In the genomic region with DNA sequence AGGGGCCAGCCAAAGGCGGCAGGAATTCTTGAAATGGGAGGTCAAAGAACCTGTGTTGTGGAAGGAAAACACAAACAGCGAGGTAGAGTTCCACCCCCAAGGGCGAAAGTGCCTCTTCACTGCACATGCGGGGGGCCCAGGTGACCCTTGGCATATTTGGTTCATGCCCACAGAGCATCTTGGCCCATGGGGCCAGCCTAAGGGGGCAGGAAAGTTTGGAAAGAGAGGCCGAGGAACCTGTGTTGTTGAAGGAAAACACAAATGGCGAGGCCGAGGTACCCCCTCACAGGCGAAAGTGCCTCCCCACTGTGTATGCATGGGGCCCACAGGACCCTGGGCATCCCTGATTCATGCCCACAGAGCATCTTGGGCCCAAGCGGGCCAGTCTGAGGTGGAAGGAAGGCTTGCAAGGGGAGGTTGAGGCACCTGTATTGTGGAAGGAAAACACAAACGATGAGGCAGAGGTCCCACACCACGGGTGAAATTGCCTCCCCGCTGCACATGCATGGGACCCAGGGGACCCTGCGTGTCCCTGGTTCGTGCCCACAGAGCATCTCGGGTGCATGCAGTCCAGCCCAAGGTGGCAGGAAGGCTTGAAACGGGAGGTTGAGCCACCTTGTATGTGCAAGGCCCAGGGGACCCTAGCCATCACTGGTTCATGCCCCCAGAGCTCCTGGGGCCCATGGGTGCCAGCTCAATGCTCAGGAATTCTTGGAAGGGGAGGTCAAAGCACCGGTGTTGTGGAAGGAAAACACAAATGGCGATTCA, we compare ENCODE assay signal across 12 cellular contexts.
DNase-seq lines count a peak whose midpoint lies in the region.
"Had no signal": no experiment of that assay in that cellular context is flagged by ENCODE, and none has a peak within 500 bp of the region (broad histone marks: within the 10 kb centered on the region; RNA-seq: fewer than 3 reads in every experiment).

No MANE protein-coding gene starts in this region.

- peaks cover 14 to 82% (median 71%) of the 10 kb centered on the region in 5 donors for H3K9me3 ChIP-seq in subcutaneous abdominal adipose tissue (ENCODE audit: control insufficient read depth in 5 of 5, low read length in 5 of 5)

- no peaks in the 10 kb centered on the region for H3K27me3 ChIP-seq in subcutaneous abdominal adipose tissue (ENCODE audit: control insufficient read depth in 5 of 5, insufficient read depth in 4 of 5, low read length in 5 of 5)

- H3K9me3 Mint-ChIP-seq in activated CD4-positive, alpha-beta memory T cell treated with anti-CD3 and anti-CD28 coated beads for 36 hours: peaks cover 74% of the 10 kb centered on the region

- no peaks in the 10 kb centered on the region for H3K27me3 Mint-ChIP-seq in activated CD4-positive, alpha-beta memory T cell treated with anti-CD3 and anti-CD28 coated beads for 36 hours
- H3K27me3 Mint-ChIP-seq: activated CD4-positive, alpha-beta T cell treated with anti-CD3 and anti-CD28 coated beads for 36 hours had no signal

- POLR2A ChIA-PET in activated CD4-positive, alpha-beta memory T cell treated with anti-CD3 and anti-CD28 coated beads for 36 hours (lab: Charles Lee): no interaction called here

- peak; percentile 3 for DNase-seq in activated CD4-positive, alpha-beta T cell treated with anti-CD3 and anti-CD28 coated beads for 1 hour
- DNase-seq in activated CD4-positive, alpha-beta T cell treated with anti-CD3 and anti-CD28 coated beads for 48 hours: no peak
- DNase-seq in activated CD4-positive, alpha-beta memory T cell treated with anti-CD3 and anti-CD28 coated beads for 36 hours: peak; percentile 3
- DNase-seq in iPS-NIHi7 (ENCODE audit: extremely low spot score) (peak; percentile 0), NCI-H82 (lab: John Stamatoyannopoulos, UW) (no peak), substantia nigra (lab: John Stamatoyannopoulos, UW) (no peak), glomerular visceral epithelial cell (ENCODE audit: extremely low spot score) (no peak)
- DNase-seq: activated CD4-positive, alpha-beta T cell treated with anti-CD3 and anti-CD28 coated beads for 36 hours; COR-L47; NCI-H1417 had no signal

- H3K4me1 Mint-ChIP-seq in activated CD4-positive, alpha-beta memory T cell treated with anti-CD3 and anti-CD28 coated beads for 36 hours (ENCODE audit: low read depth): no peaks in the 10 kb centered on the region
- H3K4me1 Mint-ChIP-seq: activated CD4-positive, alpha-beta T cell treated with anti-CD3 and anti-CD28 coated beads for 36 hours had no signal

- no peak overlapping the region for H3K9ac ChIP-seq in subcutaneous abdominal adipose tissue (ENCODE audit: low read length in 5 of 5)

- H3K4me3 ChIP-seq in subcutaneous abdominal adipose tissue (ENCODE audit: low read depth in 1 of 5, low read length in 5 of 5): peak overlapping the region in 3 of 5 donors; percentile 32 to 44 (median 35)

- CTCF ChIA-PET in activated CD4-positive, alpha-beta memory T cell treated with anti-CD3 and anti-CD28 coated beads for 36 hours (lab: Charles Lee): no interaction called here

- no peak overlapping the region for H3K27ac Mint-ChIP-seq in activated CD4-positive, alpha-beta memory T cell treated with anti-CD3 and anti-CD28 coated beads for 36 hours
- H3K27ac Mint-ChIP-seq: activated CD4-positive, alpha-beta T cell treated with anti-CD3 and anti-CD28 coated beads for 36 hours; activated naive CD4-positive, alpha-beta T cell treated with anti-CD3 and anti-CD28 coated beads for 36 hours had no signal

- intact Hi-C loops in activated CD4-positive, alpha-beta memory T cell treated with anti-CD3 and anti-CD28 coated beads for 36 hours (cut with micrococcal nuclease): no loop called here

- no peaks in the 10 kb centered on the region for H3K36me3 ChIP-seq in subcutaneous abdominal adipose tissue (ENCODE audit: control insufficient read depth in 5 of 5, insufficient read depth in 5 of 5, low read length in 5 of 5)

- no peak overlapping the region for H3K4me3 Mint-ChIP-seq in activated CD4-positive, alpha-beta memory T cell treated with anti-CD3 and anti-CD28 coated beads for 36 hours
- H3K4me3 Mint-ChIP-seq: activated CD4-positive, alpha-beta T cell treated with anti-CD3 and anti-CD28 coated beads for 36 hours; activated naive CD4-positive, alpha-beta T cell treated with anti-CD3 and anti-CD28 coated beads for 36 hours had no signal

- no peaks in the 10 kb centered on the region for H3K4me1 ChIP-seq in subcutaneous abdominal adipose tissue (ENCODE audit: control insufficient read depth in 5 of 5, insufficient read depth in 5 of 5, low read length in 5 of 5)

- H3K36me3 Mint-ChIP-seq in activated CD4-positive, alpha-beta memory T cell treated with anti-CD3 and anti-CD28 coated beads for 36 hours: no peaks in the 10 kb centered on the region

- H3K27ac ChIP-seq in subcutaneous abdominal adipose tissue (ENCODE audit: low read depth, low read length) (no peak overlapping the region), substantia nigra (ENCODE audit: low read depth, low read length, poor library complexity, severe bottlenecking) (no peak overlapping the region)

Comparison
In these comparisons a context has a peak if more than half of its experiments do, and no peak if none do; other contexts are left out.
1. DNase-seq: peak in activated CD4-positive, alpha-beta T cell treated with anti-CD3 and anti-CD28 coated beads for 1 hour (single experiment), activated CD4-positive, alpha-beta memory T cell treated with anti-CD3 and anti-CD28 coated beads for 36 hours (single experiment) and iPS-NIHi7 (single experiment); none in activated CD4-positive, alpha-beta T cell treated with anti-CD3 and anti-CD28 coated beads for 48 hours (single experiment), NCI-H82 (single experiment), substantia nigra (0 of 49) and glomerular visceral epithelial cell (single experiment).